In the genomic region with DNA sequence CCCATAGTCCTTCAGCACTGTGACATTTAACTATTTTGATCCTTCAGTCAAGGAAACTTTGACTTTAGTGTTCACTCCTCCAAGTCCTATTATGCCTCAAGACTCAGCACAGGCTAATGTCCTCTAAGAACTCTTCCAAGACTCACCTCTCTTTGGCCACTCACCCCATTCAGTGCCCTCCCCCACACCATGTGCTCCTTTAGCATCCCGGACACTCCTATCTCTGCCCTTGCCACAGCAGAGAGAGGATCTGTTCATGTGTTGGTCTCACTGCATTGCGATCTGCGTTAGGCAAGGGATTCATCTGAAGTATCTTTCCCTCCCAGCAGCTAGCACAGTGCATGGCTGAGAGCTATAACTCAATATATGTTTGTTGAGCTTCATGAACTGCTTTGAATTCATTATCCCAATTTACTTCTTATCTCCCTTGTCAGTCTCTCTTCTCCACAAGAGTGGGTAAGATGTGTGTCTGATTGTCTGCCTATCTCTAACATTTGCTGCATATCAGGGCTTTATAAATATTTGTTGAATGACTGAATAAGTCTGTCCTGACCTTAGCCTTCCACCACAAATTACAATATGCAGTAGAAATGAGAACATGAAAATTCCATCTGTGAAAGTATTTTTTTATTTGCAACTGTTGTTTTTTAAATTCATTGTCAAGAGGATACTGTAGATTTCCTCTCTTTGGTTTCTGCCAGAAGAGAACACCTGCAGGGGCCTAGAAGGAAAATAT, we compare ENCODE assay signal across 17 cellular contexts.
A peak's percentile ranks its signal among the peaks of the same experiment; 100 is the strongest.
DNase-seq lines count a peak whose midpoint lies in the region; ATAC-seq and TF ChIP-seq lines count a peak whose summit lies in the region.
"Had no signal": no experiment of that assay in that cellular context is flagged by ENCODE, and none has a peak within 500 bp of the region (broad histone marks: within the 10 kb centered on the region; RNA-seq: fewer than 3 reads in every experiment).

No MANE protein-coding gene starts in this region.

- no peaks in the 10 kb centered on the region for H3K9me2 ChIP-seq in SK-N-SH

- ATAC-seq in sciatic nerve (peak; percentile 55), HG02852 (IDR thresholded peaks at IDR 0.05; ENCODE audit: unreplicated experiment) (no peak)

- no peak overlapping the region for H3K9ac ChIP-seq in SK-N-SH

- CTCF ChIA-PET in SK-N-SH (lab: Yijun Ruan, JAX) = no interaction called here

- H3K4me3 ChIP-seq in SK-N-SH (ENCODE audit: low read depth in 2 of 2, low read length in 1 of 2) = no peak overlapping the region
- H3K4me3 ChIP-seq: SJSA1 had no signal

- H3F3A ChIP-seq in SK-N-SH (replicated peaks; ENCODE audit: insufficient read depth) = no peaks in the 10 kb centered on the region

- H3K27me3 ChIP-seq in SK-N-SH (ENCODE audit: insufficient read depth) = no peaks in the 10 kb centered on the region
- H3K27me3 ChIP-seq: SJSA1 had no signal

- no peak overlapping the region for H3K4me2 ChIP-seq in SK-N-SH

- intact Hi-C loops in sciatic nerve (cut with DNase I) = no loop called here

- no peaks in the 10 kb centered on the region for H3K9me3 ChIP-seq in SK-N-SH
- H3K9me3 ChIP-seq: SJSA1 had no signal

- DNase-seq in EH (ENCODE audit: low read depth) (peak; percentile 76), SK-N-SH (no peak), fibroblast of peridontal ligament (ENCODE audit: extremely low read depth) (peak; percentile 33), sciatic nerve (ENCODE audit: low spot score) (no peak), AG20443 (ENCODE audit: low spot score) (no peak)
- DNase-seq in stimulated activated CD8-positive, alpha-beta memory T cell treated with anti-CD3 and anti-CD28 coated beads, Interleukin-4, amount 100 ng/mL, for 48 hours = no peak
- DNase-seq: CD4-positive, alpha-beta T cell; DMS53; H9; KG1; NCI-H1048; NCI-H146; NCI-H2081; NCI-H510A treated with DMSO at 0.1 percent for 48 hours; NCI-H82 had no signal

- no peaks in the 10 kb centered on the region for H3K36me3 ChIP-seq in SK-N-SH (replicated peaks in 1 of 2; ENCODE audit: control insufficient read depth in 1 of 2, insufficient read depth in 2 of 2, low read length in 1 of 2)
- H3K36me3 ChIP-seq: SJSA1 had no signal

- TF ChIP-seq CTCF in SK-N-SH (IDR thresholded peaks at IDR 0.05) = no peak

- 40% methylated on average over 3 of the region's 3 CpGs for WGBS in SK-N-SH (ENCODE audit: low lambda C conversion rate)

- H2AFZ ChIP-seq in SK-N-SH (ENCODE audit: low read depth) = peak overlapping the region; percentile 48; the same call in 1 of the 2 replicates

- no peak overlapping the region for H3K27ac ChIP-seq in SK-N-SH (ENCODE audit: low read depth in 2 of 2, low read length in 1 of 2)
- H3K27ac ChIP-seq: SJSA1 had no signal

- TF ChIP-seq EP300 in SK-N-SH (IDR thresholded peaks at IDR 0.05; ENCODE audit: borderline replicate concordance in 1 of 2, low read depth in 1 of 2, low read length in 1 of 2) = no peak

- H3K4me1 ChIP-seq in SK-N-SH (ENCODE audit: control insufficient read depth in 1 of 2, insufficient read depth in 2 of 2, low read depth in 1 of 2, low read length in 1 of 2) = peaks cover 0 to 3% of the 10 kb centered on the region in 2 experiments; a peak in 1 of 4 replicates
- H3K4me1 ChIP-seq: SJSA1 had no signal

- no peak for TF ChIP-seq RAD21 in SK-N-SH (IDR thresholded peaks at IDR 0.05; ENCODE audit: low read length)

- no peaks in the 10 kb centered on the region for H3K79me2 ChIP-seq in SK-N-SH (ENCODE audit: insufficient read depth)

- H4K20me1 ChIP-seq in SK-N-SH (ENCODE audit: insufficient read depth) = no peaks in the 10 kb centered on the region

- POLR2A ChIA-PET in SK-N-SH (lab: Yijun Ruan, JAX) = no interaction called here

TF ChIP-seq in SK-N-SH, 30 proteins besides CTCF, POLR2A, EP300 and RAD21:
- no peak for TF ChIP-seq RXRA (IDR thresholded peaks at IDR 0.05; ENCODE audit: borderline replicate concordance, low read depth)
- peak; percentile 56; the same call in 1 of the 2 replicates for TF ChIP-seq GATA2 (CRISPR knock-in tag; IDR thresholded peaks at IDR 0.05)

Comparison
In these comparisons a context has a peak if more than half of its experiments do, and no peak if none do; other contexts are left out.
1. DNase-seq: peak in EH (single experiment) and fibroblast of peridontal ligament (single experiment); none in SK-N-SH (single experiment), sciatic nerve (single experiment), AG20443 (single experiment) and stimulated activated CD8-positive, alpha-beta memory T cell treated with anti-CD3 and anti-CD28 coated beads, Interleukin-4, amount 100 ng/mL, for 48 hours (single experiment).